ENCODE assay signal across 11 cellular contexts in the genomic region with DNA sequence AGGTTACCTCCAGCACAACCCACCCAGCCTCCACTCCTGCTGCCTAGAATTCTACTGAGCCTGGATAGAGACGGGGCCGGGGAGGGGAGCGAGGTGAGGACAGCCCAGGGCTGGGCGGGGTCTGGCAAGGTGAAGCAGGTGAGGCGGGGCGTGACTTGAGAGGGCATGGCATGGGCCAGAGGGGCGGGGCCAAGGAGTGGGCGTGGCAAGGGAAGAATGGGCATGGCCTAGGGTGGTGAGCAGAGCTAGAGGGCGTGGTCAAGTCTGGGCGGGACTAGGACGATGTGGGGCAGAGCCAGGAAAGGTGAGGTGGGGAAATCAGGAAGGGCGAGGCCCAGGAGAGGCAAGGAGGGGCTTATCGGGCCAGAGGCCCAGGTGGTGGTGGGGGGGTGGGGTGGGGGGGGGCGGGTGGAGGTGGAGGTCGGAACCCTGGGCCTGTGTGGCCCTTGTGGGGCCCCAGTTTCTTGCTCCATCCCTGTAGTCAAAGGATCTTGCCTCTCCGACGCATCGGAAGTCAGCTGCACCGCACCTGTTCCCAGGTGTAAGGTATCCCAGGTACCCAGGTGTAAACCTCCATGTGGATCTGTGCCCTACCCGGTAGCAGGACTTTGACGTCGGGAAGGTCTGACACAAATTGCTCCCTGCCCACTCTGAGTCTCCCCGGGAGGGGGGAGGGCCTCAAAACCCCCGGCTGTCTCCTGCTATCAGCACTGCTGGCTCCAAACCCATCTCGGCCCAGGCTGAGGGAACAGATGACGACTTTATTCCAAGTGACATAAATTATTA. TPM values are rescaled to one million over a fixed set of nuclear protein-coding genes. Genes with fewer than 3 reads are reported as not detected.
DNase-seq lines count a peak whose midpoint lies in the region; ATAC-seq and TF ChIP-seq lines count a peak whose summit lies in the region.
"Had no signal": no experiment of that assay in that cellular context is flagged by ENCODE, and none has a peak within 500 bp of the region (broad histone marks: within the 10 kb centered on the region; RNA-seq: fewer than 3 reads in every experiment).

No MANE protein-coding gene starts in this region.

- intact Hi-C loops in activated CD4-positive, alpha-beta T cell treated with anti-CD3 and anti-CD28 coated beads for 36 hours (cut with DNase I, micrococcal nuclease): no loop called here
- intact Hi-C loops in testis (cut with DNase I; ENCODE audit: low total_unique reads): no loop called here

- H3K4me1 Mint-ChIP-seq in activated CD4-positive, alpha-beta T cell treated with anti-CD3 and anti-CD28 coated beads for 36 hours: no peaks in the 10 kb centered on the region

- no peak overlapping the region for H3K4me3 Mint-ChIP-seq in activated CD4-positive, alpha-beta T cell treated with anti-CD3 and anti-CD28 coated beads for 36 hours
- H3K4me3 Mint-ChIP-seq: naive thymus-derived CD8-positive, alpha-beta T cell had no signal

- H3K36me3 Mint-ChIP-seq in activated CD4-positive, alpha-beta T cell treated with anti-CD3 and anti-CD28 coated beads for 36 hours (ENCODE audit: low read depth): no peaks in the 10 kb centered on the region

- H3K4me3 ChIP-seq in testis: no peak overlapping the region

- CTCF ChIA-PET in activated CD4-positive, alpha-beta T cell treated with anti-CD3 and anti-CD28 coated beads for 36 hours (lab: Charles Lee): interaction anchor here (0.6 kb wide), 1 partner anchor 13 kb away, joined by 3 read pairs; no protein-coding TSS in a partner anchor

- TF ChIP-seq CTCF in testis (IDR thresholded peaks at IDR 0.05): no peak

- H3K27ac Mint-ChIP-seq in activated CD4-positive, alpha-beta T cell treated with anti-CD3 and anti-CD28 coated beads for 36 hours: no peak overlapping the region
- H3K27ac Mint-ChIP-seq: naive thymus-derived CD8-positive, alpha-beta T cell had no signal

- ATAC-seq in activated CD4-positive, alpha-beta T cell treated with anti-CD3 and anti-CD28 coated beads for 36 hours: peak; percentile 70
- no peak for ATAC-seq in GM21786 (IDR thresholded peaks at IDR 0.05; ENCODE audit: unreplicated experiment)
- ATAC-seq in GM18511 (IDR thresholded peaks at IDR 0.05; ENCODE audit: unreplicated experiment): no peak

- POLR2A ChIA-PET in activated CD4-positive, alpha-beta T cell treated with anti-CD3 and anti-CD28 coated beads for 36 hours (lab: Charles Lee): interaction anchor here (0.6 kb wide), 1 partner anchor 104 kb away, joined by 4 read pairs; no protein-coding TSS in a partner anchor

- no peak overlapping the region for H3K27ac ChIP-seq in testis

- peaks cover 26% of the 10 kb centered on the region for H3K27me3 Mint-ChIP-seq in activated CD4-positive, alpha-beta T cell treated with anti-CD3 and anti-CD28 coated beads for 36 hours

- no peaks in the 10 kb centered on the region for H3K9me3 ChIP-seq in testis

- no peak for TF ChIP-seq POLR2A in testis (IDR thresholded peaks at IDR 0.05)

- no peaks in the 10 kb centered on the region for H3K36me3 ChIP-seq in testis (ENCODE audit: low read depth, missing control alignments)

- H3K4me1 ChIP-seq in testis: no peaks in the 10 kb centered on the region

- no peaks in the 10 kb centered on the region for H3K27me3 ChIP-seq in testis

- WGBS in testis, 2 donors: 15 to 36% methylated on average over 23 to 24 of the region's 26 CpGs

- peaks cover 2% of the 10 kb centered on the region for H3K9me3 Mint-ChIP-seq in activated CD4-positive, alpha-beta T cell treated with anti-CD3 and anti-CD28 coated beads for 36 hours (ENCODE audit: low read depth)

- peak; percentile 63 for DNase-seq in activated CD4-positive, alpha-beta T cell treated with anti-CD3 and anti-CD28 coated beads for 36 hours
- DNase-seq in activated CD4-positive, alpha-beta T cell treated with anti-CD3 and anti-CD28 coated beads for 1 hour: no peak
- DNase-seq in activated CD4-positive, alpha-beta T cell treated with anti-CD3 and anti-CD28 coated beads, Interleukin-2, amount 50 U/mL, for 1 hour: peak; percentile 6
- peak; percentile 94 for DNase-seq in iPS-NIHi11 (ENCODE audit: low spot score)
- peak; percentile 68 for DNase-seq in testis
- no peak for DNase-seq in NCI-H2081 treated with DMSO at 0.1 percent for 48 hours (lab: John Stamatoyannopoulos, UW)
- DNase-seq: cortex of kidney, KBM-7 had no signal

RNA-seq across cellular contexts. Expression of a gene that starts 32.8 kb away (rescaled TPM):
- total RNA-seq in activated CD4-positive, alpha-beta T cell treated with anti-CD3 and anti-CD28 coated beads for 36 hours: not detected
- total RNA-seq in testis: not detected
- 1.1 TPM for polyA plus RNA-seq in testis (ENCODE audit: insufficient read depth, low read depth, low replicate concordance)
- total RNA-seq: naive thymus-derived CD8-positive, alpha-beta T cell had no signal

RNA-seq across cellular contexts. Expression of a gene that starts 54.9 kb away (rescaled TPM):
- total RNA-seq in activated CD4-positive, alpha-beta T cell treated with anti-CD3 and anti-CD28 coated beads for 36 hours: 10 to 100 TPM; 26.8 to 28.2 TPM
- total RNA-seq in testis: under 1 TPM; 0.06 to 0.08 TPM
- polyA plus RNA-seq in testis (ENCODE audit: insufficient read depth, low read depth, low replicate concordance): 0.24 TPM

Comparison
In these comparisons a context has a peak if more than half of its experiments do, and no peak if none do; other contexts are left out.
1. DNase-seq: peak in activated CD4-positive, alpha-beta T cell treated with anti-CD3 and anti-CD28 coated beads for 36 hours (single experiment), activated CD4-positive, alpha-beta T cell treated with anti-CD3 and anti-CD28 coated beads, Interleukin-2, amount 50 U/mL, for 1 hour (single experiment), iPS-NIHi11 (single experiment) and testis (single experiment); none in activated CD4-positive, alpha-beta T cell treated with anti-CD3 and anti-CD28 coated beads for 1 hour (single experiment) and NCI-H2081 treated with DMSO at 0.1 percent for 48 hours (single experiment).
2. RNA of a gene that starts 54.9 kb away (total RNA-seq): 26.8 to 28.2 TPM in activated CD4-positive, alpha-beta T cell treated with anti-CD3 and anti-CD28 coated beads for 36 hours; 0.06 to 0.08 TPM in testis; every median in the first group is over 10 times any median in the second.